16 cellular contexts compared by ENCODE assay signal in the genomic region with DNA sequence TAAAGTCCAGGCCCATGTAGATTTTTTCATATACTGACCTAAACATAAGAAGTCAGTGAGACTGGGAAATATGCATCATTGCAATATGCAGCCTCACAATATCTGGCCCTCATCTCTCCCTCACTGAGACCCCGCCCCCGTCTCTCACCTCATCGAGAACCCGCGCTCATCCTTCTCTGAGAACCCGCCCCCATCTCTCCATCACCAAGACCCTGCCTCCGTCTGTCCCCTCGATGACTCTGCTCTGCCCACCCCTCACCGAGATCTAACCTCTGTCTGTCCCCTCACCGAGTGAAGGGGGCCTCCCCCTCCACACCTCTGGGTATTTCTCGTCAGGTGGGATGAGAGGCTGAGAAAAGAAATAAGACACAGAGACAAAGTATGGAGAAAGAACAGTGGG. TPM values are rescaled to one million over a fixed set of nuclear protein-coding genes. Genes with fewer than 3 reads are reported as not detected.
DNase-seq lines count a peak whose midpoint lies in the region; ATAC-seq and TF ChIP-seq lines count a peak whose summit lies in the region.
"Had no signal": no experiment of that assay in that cellular context is flagged by ENCODE, and none has a peak within 500 bp of the region (broad histone marks: within the 10 kb centered on the region; RNA-seq: fewer than 3 reads in every experiment).

No MANE protein-coding gene starts in this region.

- H3K4me1 ChIP-seq in esophagus muscularis mucosa (peaks cover 12 to 42% (median 34%) of the 10 kb centered on the region in 4 donors), ovary (ENCODE audit: insufficient read depth) (peaks cover 7% of the 10 kb centered on the region)

- TF ChIP-seq POLR2A in esophagus muscularis mucosa (IDR thresholded peaks at IDR 0.05; ENCODE audit: low read depth) (no peak), ovary (IDR thresholded peaks at IDR 0.05) (no peak)

- peak overlapping the region; percentile 18 to 97 (median 92) for H3K27ac ChIP-seq in esophagus muscularis mucosa (replicated peaks in 1 of 4)
- H3K27ac ChIP-seq in ovary, result peak overlapping the region in 1 of 2 donors; percentile 81
- H3K27ac ChIP-seq: vagina had no signal

- WGBS in esophagus muscularis mucosa, result 77% methylated on average over 11 of the region's 11 CpGs
- WGBS in ovary, 3 donors, result 36 to 43% (median 42%) methylated on average over 11 of the region's 11 CpGs

- no peaks in the 10 kb centered on the region for H3K9me3 ChIP-seq in esophagus muscularis mucosa
- no peaks in the 10 kb centered on the region for H3K9me3 ChIP-seq in ovary
- H3K9me3 ChIP-seq: MG63, vagina had no signal

- peaks cover 2% of the 10 kb centered on the region for H3K27me3 ChIP-seq in H7 (ENCODE audit: control insufficient read depth, insufficient read depth, low read length)
- no peaks in the 10 kb centered on the region for H3K27me3 ChIP-seq in esophagus muscularis mucosa
- no peaks in the 10 kb centered on the region for H3K27me3 ChIP-seq in ovary
- H3K27me3 ChIP-seq: MG63, vagina had no signal

- TF ChIP-seq EP300 in esophagus muscularis mucosa (IDR thresholded peaks at IDR 0.05) (no peak), ovary (IDR thresholded peaks at IDR 0.05) (no peak)

- H3K4me3 ChIP-seq in H7 (ENCODE audit: insufficient read depth, low read depth, low read length), result no peak overlapping the region
- no peak overlapping the region for H3K4me3 ChIP-seq in esophagus muscularis mucosa
- H3K4me3 ChIP-seq in ovary, result no peak overlapping the region
- H3K4me3 ChIP-seq: MG63, vagina had no signal

- no peak for TF ChIP-seq CTCF in esophagus muscularis mucosa (IDR thresholded peaks at IDR 0.05)
- TF ChIP-seq CTCF in ovary (IDR thresholded peaks at IDR 0.05), result no peak

- DNase-seq in H7 (peak; percentile 26), esophagus muscularis mucosa (ENCODE audit: extremely low spot score) (no peak), ovary (peak in 3 of 5 donors; percentile 40 to 44 (median 44)), H4 (ENCODE audit: low spot score) (no peak), Right ventricle myocardium superior (no peak)
- DNase-seq: activated CD8-positive, alpha-beta memory T cell treated with anti-CD3 and anti-CD28 coated beads, Interleukin-2, amount 10 ng/mL, durations not matched to agents 7 days and 5 days; activated naive CD4-positive, alpha-beta T cell; GF-D8; hippocampal formation; MG63; NCI-H1694 treated with DMSO at 0.1 percent for 48 hours; SHP77; stimulated activated CD4-positive, alpha-beta T cell treated with anti-CD3 and anti-CD28 coated beads, Interleukin-12 subunit alpha, Interleukin-12 subunit beta, amount 100 ng/mL, for 4 hours; stimulated activated naive CD4-positive, alpha-beta T cell treated with Interleukin-2 at 50 U/mL for 16 hours had no signal

- intact Hi-C loops in esophagus muscularis mucosa (cut with DNase I), result loop anchor here (2.0 kb wide), 1 partner anchor 166 kb away; no protein-coding TSS in a partner anchor
- intact Hi-C loops in ovary (cut with DNase I), result loop anchor here in 3 of 4 donors (5.0 to 10.0 kb wide), 3 partner anchors 164 to 467 kb away; partner anchors contain the start of genes ZNF561 (in 2 of the 3) and ZNF559 (in 1 of the 3)
- intact Hi-C loops in Right ventricle myocardium superior (cut with DNase I), result no loop called here

- ATAC-seq in HG03460 (IDR thresholded peaks at IDR 0.05; ENCODE audit: unreplicated experiment) (no peak), Right ventricle myocardium superior (ENCODE audit: poor library complexity) (no peak)
- ATAC-seq: activated CD8-positive, alpha-beta memory T cell treated with anti-CD3 and anti-CD28 coated beads, Interleukin-2, amount 10 ng/mL, durations not matched to agents 7 days and 5 days had no signal

- H3K36me3 ChIP-seq in H7 (replicated peaks; ENCODE audit: control insufficient read depth, insufficient read depth, low read length), result no peaks in the 10 kb centered on the region; the same call in 1 of the 2 replicates
- H3K36me3 ChIP-seq in esophagus muscularis mucosa, result no peaks in the 10 kb centered on the region
- no peaks in the 10 kb centered on the region for H3K36me3 ChIP-seq in ovary
- H3K36me3 ChIP-seq: MG63, vagina had no signal

RNA-seq across cellular contexts. Expression of gene ZNF846, which starts 20.5 kb away (rescaled TPM):
- total RNA-seq in H7 (2014; rRNA removed; shearing (Covaris generic)), result 3.9 and 8.6 TPM in 2 replicates
- total RNA-seq in esophagus muscularis mucosa (10 to 100 TPM; 19.7 to 43.2 (median 22.8) TPM), ovary (10 to 100 TPM; 12.6 to 31.0 (median 21.0) TPM), Right ventricle myocardium superior (9.1 TPM)
- polyA plus RNA-seq in ovary, result 10 to 100 TPM; 10.6 to 20.3 TPM
- total RNA-seq in H4 (2014; rRNA removed; shearing (Covaris generic)), result 3.4 and 4.0 TPM in 2 replicates

RNA-seq across cellular contexts. Expression of gene FBXL12, which starts 29.8 kb away (rescaled TPM):
- 31.2 and 36.4 TPM in 2 replicates for total RNA-seq in H7 (2014; rRNA removed; shearing (Covaris generic))
- total RNA-seq in esophagus muscularis mucosa (10 to 100 TPM; 15.8 to 32.7 (median 29.2) TPM), ovary (10 to 100 TPM; 22.3 to 34.4 (median 27.7) TPM), Right ventricle myocardium superior (10.0 TPM)
- polyA plus RNA-seq in ovary, result 10 to 100 TPM; 18.3 to 24.0 TPM
- 8.8 and 12.7 TPM in 2 replicates for total RNA-seq in H4 (2014; rRNA removed; shearing (Covaris generic))

RNA-seq across cellular contexts. Expression of gene UBL5, which starts 38.7 kb away (rescaled TPM):
- total RNA-seq in H7 (2014; rRNA removed; shearing (Covaris generic)), result 266 and 288 TPM in 2 replicates
- total RNA-seq in esophagus muscularis mucosa (100 to 1,000 TPM; 297 to 717 (median 464) TPM), ovary (100 to 1,000 TPM; 217 to 412 (median 255) TPM), Right ventricle myocardium superior (595 TPM)
- 100 to 1,000 TPM; 315 to 492 TPM for polyA plus RNA-seq in ovary
- 598 and 736 TPM in 2 replicates for total RNA-seq in H4 (2014; rRNA removed; shearing (Covaris generic))

RNA-seq across cellular contexts. Expression of gene PIN1, which starts 46.1 kb away (rescaled TPM):
- total RNA-seq in H7 (2014; rRNA removed; shearing (Covaris generic)), result 180 and 208 TPM in 2 replicates
- total RNA-seq in esophagus muscularis mucosa, result 100 to 1,000 TPM; 113 to 183 (median 145) TPM
- total RNA-seq in ovary, result 10 to 100 TPM; 49.2 to 70.9 (median 61.0) TPM
- 10 to 100 TPM in 1 of 2 donors, 1 to 10 TPM in 1; 6.3 to 94.2 TPM for polyA plus RNA-seq in ovary
- 73.2 and 94.3 TPM in 2 replicates for total RNA-seq in H4 (2014; rRNA removed; shearing (Covaris generic))
- 92.5 TPM for total RNA-seq in Right ventricle myocardium superior

Comparison
In these comparisons a context has a peak if more than half of its experiments do, and no peak if none do; other contexts are left out.
1. DNase-seq: peak in H7 (single experiment) and ovary (3 of 5); none in esophagus muscularis mucosa (single experiment), H4 (single experiment) and Right ventricle myocardium superior (single experiment).